27 cellular contexts compared by ENCODE assay signal in genomic region chr7:123867220-123867619, GRCh38. TPM values are rescaled to one million over a fixed set of nuclear protein-coding genes. Genes with fewer than 3 reads are reported as not detected.
A peak's percentile ranks its signal among the peaks of the same experiment; 100 is the strongest.
DNase-seq lines count a peak whose midpoint lies in the region; ATAC-seq, FAIRE-seq and TF ChIP-seq lines count a peak whose summit lies in the region.
"Had no signal": no experiment of that assay in that cellular context is flagged by ENCODE, and none has a peak within 500 bp of the region (broad histone marks: within the 10 kb centered on the region; RNA-seq: fewer than 3 reads in every experiment).

No MANE protein-coding gene starts in this region.

- WGBS in GM12878 (ENCODE audit: insufficient coverage, insufficient replicate concordance, low lambda C conversion rate, missing lambda C conversion rate) = 9% methylated on average over 1 of the region's 1 CpG

- TF ChIP-seq POLR2A in GM12878 (IDR thresholded peaks at IDR 0.05; ENCODE audit: low read depth, low read length) (no peak), erythroblast (IDR thresholded peaks at IDR 0.05; ENCODE audit: low read length) (no peak)

- no peak for TF ChIP-seq CTCF in GM12878 (IDR thresholded peaks at IDR 0.05 in 2 of 3, conservative IDR thresholded peaks at IDR 0.05 in 1 of 3; ENCODE audit: control insufficient read depth in 2 of 3, extremely low read depth in 1 of 3, insufficient read depth in 1 of 3, low read depth in 3 of 3, low read length in 3 of 3)
- TF ChIP-seq CTCF in HFFc6 (IDR thresholded peaks at IDR 0.05) = no peak

- ATAC-seq in GM18868 (IDR thresholded peaks at IDR 0.05; ENCODE audit: unreplicated experiment) = peak; percentile 34
- peak; percentile 57 for ATAC-seq in GM12878
- peak; percentile 45 for ATAC-seq in naive thymus-derived CD4-positive, alpha-beta T cell
- ATAC-seq: activated CD4-positive, CD25-positive, alpha-beta regulatory T cell treated with anti-CD3 and anti-CD28 coated beads, Interleukin-2, amount 50 U/mL, for 24 hours; activated T-cell treated with anti-CD3 and anti-CD28 coated beads, Interleukin-2, amount 50 U/mL, for 4 hours; esophagus mucosa; heart right ventricle; left lung; SK-N-SH treated with all-trans-retinoic acid at 6 μM for 48 hours had no signal

- H3K4me1 ChIP-seq in GM12878 (ENCODE audit: control insufficient read depth, insufficient read depth, low read length) = no peaks in the 10 kb centered on the region
- no peaks in the 10 kb centered on the region for H3K4me1 ChIP-seq in naive thymus-derived CD4-positive, alpha-beta T cell (ENCODE audit: control insufficient read depth in 2 of 2, insufficient read depth in 2 of 2, low read length in 2 of 2)
- H3K4me1 ChIP-seq: left lung had no signal

- H3K36me3 ChIP-seq in GM12878 (ENCODE audit: control insufficient read depth in 2 of 2, insufficient read depth in 2 of 2, low read length in 1 of 2) = no peaks in the 10 kb centered on the region
- no peaks in the 10 kb centered on the region for H3K36me3 ChIP-seq in naive thymus-derived CD4-positive, alpha-beta T cell (ENCODE audit: control insufficient read depth in 2 of 3, insufficient read depth in 3 of 3, low read length in 3 of 3)
- H3K36me3 ChIP-seq: heart right ventricle, left lung had no signal

- H3K9ac ChIP-seq in GM12878 (ENCODE audit: control insufficient read depth, insufficient read depth, low read length) = no peak overlapping the region

- 0 out of 4 replicates have a peak, but pooled peaks of 1 of the 2 experiments have one; percentile 16 for TF ChIP-seq EP300 in GM12878 (IDR thresholded peaks at IDR 0.05; ENCODE audit: borderline replicate concordance in 1 of 2, control insufficient read depth in 1 of 2, low read depth in 2 of 2, low read length in 2 of 2)

- H3K9me3 ChIP-seq in GM12878 (replicated peaks; ENCODE audit: control insufficient read depth, insufficient read depth, low read length) = no peaks in the 10 kb centered on the region
- no peaks in the 10 kb centered on the region for H3K9me3 ChIP-seq in naive thymus-derived CD4-positive, alpha-beta T cell (ENCODE audit: control insufficient read depth in 2 of 3, low read length in 3 of 3)
- H3K9me3 ChIP-seq: heart right ventricle, left lung had no signal

- CTCF ChIA-PET in GM12878 (lab: Yijun Ruan, JAX) = interaction anchor here (2.2 to 9.6 kb wide), 4 partner anchors 42 to 185 kb away, joined by 11 to 208 read pairs (median 126); no protein-coding TSS in a partner anchor
- CTCF ChIA-PET in naive thymus-derived CD4-positive, alpha-beta T cell (lab: Charles Lee) = interaction anchor here (1.4 to 2.4 kb wide), 2 partner anchors 185 to 187 kb away, joined by 5 to 15 read pairs; no protein-coding TSS in a partner anchor

- BruUV-seq in GM12878 (replicated peaks; lab: Mats Ljungman, UMichigan) = no TSS peak

- peaks cover 0 to 16% (median 5%) of the 10 kb centered on the region in 5 donors for H3K27me3 Mint-ChIP-seq in naive thymus-derived CD4-positive, alpha-beta T cell
- H3K27me3 Mint-ChIP-seq in HFFc6 (ENCODE audit: insufficient read depth) = peaks cover 9% of the 10 kb centered on the region

- intact Hi-C loops in GM12878 (cut with micrococcal nuclease; ENCODE audit: unreplicated experiment) = loop anchor here (5.0 kb wide), 1 partner anchor 230 kb away; no protein-coding TSS in a partner anchor
- intact Hi-C loops in naive thymus-derived CD4-positive, alpha-beta T cell (cut with micrococcal nuclease) = loop anchor here in 1 of 2 donors (5.0 kb wide), 1 partner anchor 230 kb away; no protein-coding TSS in a partner anchor

- no peak overlapping the region for H2AFZ ChIP-seq in GM12878 (ENCODE audit: control insufficient read depth, low read depth, low read length)

- no peak overlapping the region for H3K4me3 ChIP-seq in GM12878
- H3K4me3 ChIP-seq in naive thymus-derived CD4-positive, alpha-beta T cell (ENCODE audit: low read length) = no peak overlapping the region
- H3K4me3 ChIP-seq: heart right ventricle, left lung had no signal

- H3K27me3 ChIP-seq in GM12878 (replicated peaks in 1 of 2; ENCODE audit: control insufficient read depth in 2 of 2, insufficient read depth in 2 of 2, low read length in 1 of 2) = no peaks in the 10 kb centered on the region
- H3K27me3 ChIP-seq in naive thymus-derived CD4-positive, alpha-beta T cell (ENCODE audit: control insufficient read depth in 2 of 2, insufficient read depth in 2 of 2, low read length in 2 of 2) = no peaks in the 10 kb centered on the region
- H3K27me3 ChIP-seq: heart right ventricle, left lung had no signal

- no peaks in the 10 kb centered on the region for H3K79me2 ChIP-seq in GM12878 (ENCODE audit: control insufficient read depth, insufficient read depth, low read length)

- POLR2A ChIA-PET in GM12878 (lab: Charles Lee) = no interaction called here
- POLR2A ChIA-PET in naive thymus-derived CD4-positive, alpha-beta T cell (lab: Charles Lee) = no interaction called here

- no peak overlapping the region for H3K4me3 Mint-ChIP-seq in naive thymus-derived CD4-positive, alpha-beta T cell
- H3K4me3 Mint-ChIP-seq in HFFc6 = no peak overlapping the region
- H3K4me3 Mint-ChIP-seq: activated T-cell treated with anti-CD3 and anti-CD28 coated beads, Interleukin-2, amount 50 U/mL, for 4 hours; neural crest cell had no signal

- RAD21 ChIA-PET in GM12878 (lab: Charles Lee; ENCODE audit: unreplicated experiment) = interaction anchor here (4.1 kb wide), 1 partner anchor 68 kb away, joined by 115 read pairs; no protein-coding TSS in a partner anchor

- no peaks in the 10 kb centered on the region for H3K9me3 Mint-ChIP-seq in naive thymus-derived CD4-positive, alpha-beta T cell
- H3K9me3 Mint-ChIP-seq in HFFc6 = no peaks in the 10 kb centered on the region
- H3K9me3 Mint-ChIP-seq: activated T-cell treated with anti-CD3 and anti-CD28 coated beads, Interleukin-2, amount 50 U/mL, for 4 hours had no signal

- no peak overlapping the region for H3K4me2 ChIP-seq in GM12878 (ENCODE audit: control insufficient read depth, insufficient read depth)

- in situ Hi-C loops in GM12878 (cut with MboI) = no loop called here

- DNase-seq in LHCN-M2 (ENCODE audit: low read depth) (peak; percentile 20), GM12878 (ENCODE audit: low read depth, low spot score) (no peak), erythroblast (lab: John Stamatoyannopoulos, UW) (no peak), GM19239 (ENCODE audit: insufficient read length, low spot score) (no peak), HFFc6 (no peak)
- no peak for DNase-seq in naive thymus-derived CD4-positive, alpha-beta T cell
- DNase-seq: activated CD8-positive, alpha-beta memory T cell treated with anti-CD3 and anti-CD28 coated beads for 24 hours; activated naive CD4-positive, alpha-beta T cell treated with Interleukin-2 at 50 U/mL for 16 hours; activated T-cell treated with anti-CD3 and anti-CD28 coated beads, Interleukin-2, amount 50 U/mL, for 4 hours; aorta; DMS79; heart right ventricle; left lung; NCI-H1694 treated with DMSO at 0.1 percent for 48 hours; NCI-H2227 treated with DMSO at 0.1 percent for 48 hours; NCI-H774; stimulated activated naive CD4-positive, alpha-beta T cell had no signal

- H3K27ac Mint-ChIP-seq in naive thymus-derived CD4-positive, alpha-beta T cell = peak overlapping the region in 1 of 9 donors; percentile 52
- no peak overlapping the region for H3K27ac Mint-ChIP-seq in HFFc6

- H3K27ac ChIP-seq in GM12878 (ENCODE audit: control insufficient read depth, insufficient read depth) = no peak overlapping the region
- no peak overlapping the region for H3K27ac ChIP-seq in naive thymus-derived CD4-positive, alpha-beta T cell (ENCODE audit: low read depth, low read length)
- H3K27ac ChIP-seq: heart right ventricle, left lung had no signal

- H3K4me1 Mint-ChIP-seq in naive thymus-derived CD4-positive, alpha-beta T cell = peaks cover 0 to 1% (median 0%) of the 10 kb centered on the region in 7 donors
- H3K4me1 Mint-ChIP-seq in HFFc6 (ENCODE audit: low read depth) = no peaks in the 10 kb centered on the region; the same call in 1 of the 2 replicates

- no peak for TF ChIP-seq RAD21 in GM12878 (IDR thresholded peaks at IDR 0.05; ENCODE audit: insufficient read depth, low read depth, low read length)

- SMC1A ChIA-PET in GM12878 (lab: Charles Lee; ENCODE audit: uncharacterized antibody, unreplicated experiment) = interaction anchor here (2.4 to 4.1 kb wide), 2 partner anchors 68 to 69 kb away, joined by 38 to 151 read pairs; no protein-coding TSS in a partner anchor

- FAIRE-seq in GM12878 (lab: Jason Lieb, UNC) (no peak), GM19239 (lab: Jason Lieb, UNC) (no peak)
- FAIRE-seq: GM12892, RCC 7860 had no signal

- H4K20me1 ChIP-seq in GM12878 (ENCODE audit: control insufficient read depth, insufficient read depth) = no peaks in the 10 kb centered on the region

- H3K36me3 Mint-ChIP-seq in naive thymus-derived CD4-positive, alpha-beta T cell = no peaks in the 10 kb centered on the region
- no peaks in the 10 kb centered on the region for H3K36me3 Mint-ChIP-seq in HFFc6 (ENCODE audit: low read depth)

RNA-seq across cellular contexts. Expression of gene HYAL4, which starts 22.3 kb away (rescaled TPM):
- total RNA-seq in LHCN-M2 (2014; rRNA removed) (not detected in 2 replicates), GM12878 (2014; rRNA removed) (0.16 and 0.28 TPM in 2 replicates), GM12878 (2014; rRNA removed; fragmentation: Illumina TruSeq; extraction: Trizol) (0.22 and 0.32 TPM in 2 replicates), GM12878 (2021) (0.37 TPM in 1 of 2 replicates, not detected in the other)
- polyA plus RNA-seq in LHCN-M2 (2012) = not detected
- total RNA-seq in GM12878 (2013; cell fraction: nucleolus; rRNA removed) = 1.3 and 2.0 TPM in 2 replicates
- not detected for polyA plus RNA-seq in GM12878 (2011; ENCODE audit: low read depth)
- polyA plus RNA-seq in GM12878 (2011; rRNA removed) (0.88 and 1.1 TPM in 2 replicates), GM12878 (2014; fragmentation: Illumina TruSeq; extraction: Trizol) (0.26 TPM in 1 of 2 replicates, not detected in the other), GM12878 (2014; fragmentation: Nextera tagmentation; extraction: Ambion mirVana) (under 1 TPM; 0.20 to 0.26 TPM), GM12878 (2014; rRNA removed) (0.40 TPM in 1 of 2 replicates, not detected in the other), GM12878 (2016; fragmentation: Nextera tagmentation; extraction: Ambion mirVana) (under 1 TPM; 0.14 to 0.37 TPM)
- polyA plus RNA-seq in GM12878 (2011; cell fraction: cytosol; rRNA removed) = 0.13 and 0.15 TPM in 2 replicates
- 0.88 and 1.6 TPM in 2 replicates for polyA plus RNA-seq in GM12878 (2011; cell fraction: nucleus; rRNA removed)
- polyA plus RNA-seq in GM12878 (2012) = 0.09 and 0.18 TPM in 2 replicates
- polyA minus RNA-seq in GM12878 (2011; rRNA and poly(A)+ RNA removed) = 0.57 and 0.59 TPM in 2 replicates
- polyA minus RNA-seq in GM12878 (2011; cell fraction: cytosol; rRNA and poly(A)+ RNA removed) = not detected in 2 replicates
- 0.67 and 0.97 TPM in 2 replicates for polyA minus RNA-seq in GM12878 (2011; cell fraction: nucleus; rRNA and poly(A)+ RNA removed)
- total RNA-seq in naive thymus-derived CD4-positive, alpha-beta T cell = under 1 TPM in 1 of 5 experiments, not detected in 4; 0.19 TPM
- polyA plus RNA-seq in naive thymus-derived CD4-positive, alpha-beta T cell = not detected
- total RNA-seq in HFFc6 (2021; fragmentation: NEBNext Ultra II Directional; extraction: Animal tissue kit (Norgen Biotek cat#: 25700)) = not detected
- total RNA-seq: activated T-cell treated with anti-CD3 and anti-CD28 coated beads, Interleukin-2, amount 50 U/mL, for 4 hours; aorta; esophagus mucosa; left lung; M059J; mononuclear cell; neural crest cell; posterior vena cava had no signal
- polyA plus RNA-seq: aorta had no signal

RNA-seq across cellular contexts. Expression of gene SPAM1, which starts 57.8 kb away (rescaled TPM):
- total RNA-seq in LHCN-M2 (2014; rRNA removed) (not detected in 2 replicates), GM12878 (2014; rRNA removed) (not detected in 2 replicates), GM12878 (2014; rRNA removed; fragmentation: Illumina TruSeq; extraction: Trizol) (not detected in 2 replicates), GM12878 (2021) (not detected in 2 replicates)
- polyA plus RNA-seq in LHCN-M2 (2012) = not detected
- not detected in 2 replicates for total RNA-seq in GM12878 (2013; cell fraction: nucleolus; rRNA removed)
- not detected for polyA plus RNA-seq in GM12878 (2011; ENCODE audit: low read depth)
- polyA plus RNA-seq in GM12878 (2011; rRNA removed) (not detected in 2 replicates), GM12878 (2014; fragmentation: Illumina TruSeq; extraction: Trizol) (not detected in 2 replicates), GM12878 (2014; fragmentation: Nextera tagmentation; extraction: Ambion mirVana) (not detected), GM12878 (2014; rRNA removed) (not detected in 2 replicates), GM12878 (2016; fragmentation: Nextera tagmentation; extraction: Ambion mirVana) (not detected)
- not detected in 2 replicates for polyA plus RNA-seq in GM12878 (2011; cell fraction: cytosol; rRNA removed)
- not detected in 2 replicates for polyA plus RNA-seq in GM12878 (2011; cell fraction: nucleus; rRNA removed)
- polyA plus RNA-seq in GM12878 (2012) = not detected in 2 replicates
- not detected in 2 replicates for polyA minus RNA-seq in GM12878 (2011; rRNA and poly(A)+ RNA removed)
- not detected in 2 replicates for polyA minus RNA-seq in GM12878 (2011; cell fraction: cytosol; rRNA and poly(A)+ RNA removed)
- polyA minus RNA-seq in GM12878 (2011; cell fraction: nucleus; rRNA and poly(A)+ RNA removed) = not detected in 2 replicates
- not detected for total RNA-seq in naive thymus-derived CD4-positive, alpha-beta T cell
- polyA plus RNA-seq in naive thymus-derived CD4-positive, alpha-beta T cell = not detected
- not detected for total RNA-seq in HFFc6 (2021; fragmentation: NEBNext Ultra II Directional; extraction: Animal tissue kit (Norgen Biotek cat#: 25700))
- total RNA-seq: activated T-cell treated with anti-CD3 and anti-CD28 coated beads, Interleukin-2, amount 50 U/mL, for 4 hours; aorta; esophagus mucosa; left lung; M059J; mononuclear cell; neural crest cell; posterior vena cava had no signal
- polyA plus RNA-seq: aorta, heart right ventricle had no signal
